In genomic region chr2:155043097-155043496, GRCh38 we compare ENCODE assay signal across 8 cellular contexts.
"Had no signal": no experiment of that assay in that cellular context is flagged by ENCODE, and none has a peak within 500 bp of the region (broad histone marks: within the 10 kb centered on the region; RNA-seq: fewer than 3 reads in every experiment).

No MANE protein-coding gene starts in this region.

- ATAC-seq: GM12878 had no signal

- H3K4me3 ChIP-seq: GM12878 had no signal

- DNase-seq: GDM1, GF-D8 had no signal

- FAIRE-seq: G401.6, GM12878, GM12891, GM12892, GM18507, GM19239 had no signal
